In genomic region chr5:1346627-1347440, GRCh38 we compare ENCODE assay signal across 13 cellular contexts. TPM values are rescaled to one million over a fixed set of nuclear protein-coding genes. Genes with fewer than 3 reads are reported as not detected.
DNase-seq lines count a peak whose midpoint lies in the region; ATAC-seq, FAIRE-seq and TF ChIP-seq lines count a peak whose summit lies in the region.
"Had no signal": no experiment of that assay in that cellular context is flagged by ENCODE, and none has a peak within 500 bp of the region (broad histone marks: within the 10 kb centered on the region; RNA-seq: fewer than 3 reads in every experiment).

No MANE protein-coding gene starts in this region.

- peak overlapping the region; percentile 98; the same call in 1 of the 2 replicates for H3K4me2 ChIP-seq in DND-41 (ENCODE audit: insufficient read depth, low read length)

- TF ChIP-seq EP300 in upper lobe of left lung (IDR thresholded peaks at IDR 0.05) = no peak

- no peaks in the 10 kb centered on the region for H3K9me3 Mint-ChIP-seq in CD4-positive, CD25-positive, alpha-beta regulatory T cell
- no peaks in the 10 kb centered on the region for H3K9me3 Mint-ChIP-seq in activated naive CD8-positive, alpha-beta T cell (ENCODE audit: low read depth)
- no peaks in the 10 kb centered on the region for H3K9me3 Mint-ChIP-seq in natural killer cell treated with Interleukin-12 subunit alpha and Interleukin-12 subunit beta and Interleukin-15 and Interleukin-18, amount 100 ng/mL, for 72 hours

- DNase-seq in CD4-positive, CD25-positive, alpha-beta regulatory T cell = no peak
- no peak for DNase-seq in DND-41
- peak; percentile 37 for DNase-seq in natural killer cell treated with Interleukin-12 subunit alpha and Interleukin-12 subunit beta and Interleukin-15 and Interleukin-18, amount 100 ng/mL, for 72 hours (ENCODE audit: low spot score)
- DNase-seq in urothelium cell line (ENCODE audit: low spot score) = no peak
- no peak for DNase-seq in upper lobe of left lung
- DNase-seq: cerebellar nuclear complex, PC-3 had no signal

- no peak for TF ChIP-seq POLR2A in upper lobe of left lung (IDR thresholded peaks at IDR 0.05)

- H3K9me3 ChIP-seq in CD4-positive, CD25-positive, alpha-beta regulatory T cell (ENCODE audit: control insufficient read depth in 2 of 2, low read length in 2 of 2) = no peaks in the 10 kb centered on the region
- no peaks in the 10 kb centered on the region for H3K9me3 ChIP-seq in DND-41 (ENCODE audit: insufficient read depth, low read length, severe bottlenecking)
- no peaks in the 10 kb centered on the region for H3K9me3 ChIP-seq in upper lobe of left lung
- H3K9me3 ChIP-seq: vagina had no signal

- no peak overlapping the region for H3K4me3 ChIP-seq in CD4-positive, CD25-positive, alpha-beta regulatory T cell (ENCODE audit: low read depth, low read length)
- no peak overlapping the region for H3K4me3 ChIP-seq in DND-41 (ENCODE audit: low read depth in 1 of 2, low read length in 2 of 2)
- H3K4me3 ChIP-seq in upper lobe of left lung = no peak overlapping the region

- peaks cover 42% of the 10 kb centered on the region for H3K79me2 ChIP-seq in DND-41 (ENCODE audit: insufficient read depth, low read length)

- peaks cover 0 to 36% (median 20%) of the 10 kb centered on the region in 4 donors for H3K4me1 Mint-ChIP-seq in CD4-positive, CD25-positive, alpha-beta regulatory T cell
- H3K4me1 Mint-ChIP-seq in activated naive CD8-positive, alpha-beta T cell (ENCODE audit: low read depth) = peaks cover 22% of the 10 kb centered on the region
- H3K4me1 Mint-ChIP-seq in natural killer cell treated with Interleukin-12 subunit alpha and Interleukin-12 subunit beta and Interleukin-15 and Interleukin-18, amount 100 ng/mL, for 72 hours (ENCODE audit: low read depth in 2 of 2) = peaks cover 15 to 16% of the 10 kb centered on the region in 2 donors

- TF ChIP-seq CTCF in DND-41 (IDR thresholded peaks at IDR 0.05; ENCODE audit: borderline replicate concordance, extremely low read depth, low read length, poor library complexity, severe bottlenecking) (no peak), upper lobe of left lung (IDR thresholded peaks at IDR 0.05) (no peak)

- H3K27ac ChIP-seq in CD4-positive, CD25-positive, alpha-beta regulatory T cell (ENCODE audit: insufficient read depth, low read length, poor library complexity, severe bottlenecking) = no peak overlapping the region
- H3K27ac ChIP-seq in DND-41 (ENCODE audit: low read length) (no peak overlapping the region), upper lobe of left lung (no peak overlapping the region)
- H3K27ac ChIP-seq: vagina had no signal

- H3K27ac Mint-ChIP-seq in CD4-positive, CD25-positive, alpha-beta regulatory T cell = peak overlapping the region in 1 of 3 donors; percentile 91
- H3K27ac Mint-ChIP-seq in activated naive CD8-positive, alpha-beta T cell = no peak overlapping the region
- H3K27ac Mint-ChIP-seq in natural killer cell treated with Interleukin-12 subunit alpha and Interleukin-12 subunit beta and Interleukin-15 and Interleukin-18, amount 100 ng/mL, for 72 hours = peak overlapping the region in 1 of 2 donors; percentile 26

- no peak for ATAC-seq in CD4-positive, CD25-positive, alpha-beta regulatory T cell (ENCODE audit: low read depth in 2 of 2)
- ATAC-seq in DND-41 (ENCODE audit: insufficient read depth, low read depth) (no peak), GM18517 (IDR thresholded peaks at IDR 0.05; ENCODE audit: unreplicated experiment) (no peak), upper lobe of left lung (ENCODE audit: low FRiP score in 2 of 2) (no peak)
- ATAC-seq in natural killer cell treated with Interleukin-12 subunit alpha and Interleukin-12 subunit beta and Interleukin-15 and Interleukin-18, amount 100 ng/mL, for 72 hours = no peak
- ATAC-seq: PC-3 had no signal

- 84 to 91% methylated on average over 19 to 21 of the region's 21 CpGs for WGBS in upper lobe of left lung, 2 donors

- peaks cover 30% of the 10 kb centered on the region for H3K4me1 ChIP-seq in CD4-positive, CD25-positive, alpha-beta regulatory T cell (ENCODE audit: control insufficient read depth, insufficient read depth, low read length, poor library complexity, severe bottlenecking)
- H3K4me1 ChIP-seq in DND-41 (ENCODE audit: insufficient read depth, low read length) = peaks cover 36% of the 10 kb centered on the region
- peaks cover 23 to 38% (median 31%) of the 10 kb centered on the region in 4 donors for H3K4me1 ChIP-seq in upper lobe of left lung

- FAIRE-seq in urothelium cell line (lab: Jason Lieb, UNC) = no peak
- FAIRE-seq: GM19239, islet of Langerhans had no signal

- no peak overlapping the region; the same call in 1 of the 2 replicates for H3K9ac ChIP-seq in DND-41 (ENCODE audit: low read depth, low read length)

- no peaks in the 10 kb centered on the region for H3K27me3 ChIP-seq in CD4-positive, CD25-positive, alpha-beta regulatory T cell (ENCODE audit: control insufficient read depth, insufficient read depth, low read length)
- H3K27me3 ChIP-seq in DND-41 (ENCODE audit: insufficient read depth, low read length, poor library complexity) = no peaks in the 10 kb centered on the region
- no peaks in the 10 kb centered on the region for H3K27me3 ChIP-seq in upper lobe of left lung
- H3K27me3 ChIP-seq: vagina had no signal

- H4K20me1 ChIP-seq in DND-41 (ENCODE audit: insufficient read depth, low read length) = peaks cover 17% of the 10 kb centered on the region; the same call in 1 of the 2 replicates

- H3K36me3 ChIP-seq in CD4-positive, CD25-positive, alpha-beta regulatory T cell (ENCODE audit: control insufficient read depth, insufficient read depth, low read length) = peaks cover 9% of the 10 kb centered on the region
- peaks cover 23% of the 10 kb centered on the region for H3K36me3 ChIP-seq in DND-41 (ENCODE audit: insufficient read depth, low read length)
- H3K36me3 ChIP-seq in upper lobe of left lung = peaks cover 1 to 10% (median 8%) of the 10 kb centered on the region in 4 donors
- H3K36me3 ChIP-seq: vagina had no signal

- H3K4me3 Mint-ChIP-seq in CD4-positive, CD25-positive, alpha-beta regulatory T cell = peak overlapping the region; percentile 82 to 90 (median 88)
- peak overlapping the region; percentile 83 for H3K4me3 Mint-ChIP-seq in activated naive CD8-positive, alpha-beta T cell
- H3K4me3 Mint-ChIP-seq in natural killer cell treated with Interleukin-12 subunit alpha and Interleukin-12 subunit beta and Interleukin-15 and Interleukin-18, amount 100 ng/mL, for 72 hours = peak overlapping the region; percentile 4

- H3K27me3 Mint-ChIP-seq in CD4-positive, CD25-positive, alpha-beta regulatory T cell = no peaks in the 10 kb centered on the region
- H3K27me3 Mint-ChIP-seq in activated naive CD8-positive, alpha-beta T cell = no peaks in the 10 kb centered on the region
- peaks cover 0 to 2% of the 10 kb centered on the region in 2 donors for H3K27me3 Mint-ChIP-seq in natural killer cell treated with Interleukin-12 subunit alpha and Interleukin-12 subunit beta and Interleukin-15 and Interleukin-18, amount 100 ng/mL, for 72 hours

- H2AFZ ChIP-seq in DND-41 (ENCODE audit: low read depth, low read length) = no peak overlapping the region

- peaks cover 4% of the 10 kb centered on the region for H3K36me3 Mint-ChIP-seq in CD4-positive, CD25-positive, alpha-beta regulatory T cell
- H3K36me3 Mint-ChIP-seq in activated naive CD8-positive, alpha-beta T cell = peaks cover 6% of the 10 kb centered on the region
- H3K36me3 Mint-ChIP-seq in natural killer cell treated with Interleukin-12 subunit alpha and Interleukin-12 subunit beta and Interleukin-15 and Interleukin-18, amount 100 ng/mL, for 72 hours = peaks cover 5% of the 10 kb centered on the region

RNA-seq across cellular contexts. Expression of gene CLPTM1L, which starts 1.9 kb away (rescaled TPM):
- 104 TPM for total RNA-seq in CD4-positive, CD25-positive, alpha-beta regulatory T cell
- polyA plus RNA-seq in CD4-positive, CD25-positive, alpha-beta regulatory T cell = 10 to 100 TPM; 25.3 to 60.8 (median 46.2) TPM
- total RNA-seq in natural killer cell treated with Interleukin-12 subunit alpha and Interleukin-12 subunit beta and Interleukin-15 and Interleukin-18, amount 100 ng/mL, for 72 hours = 100 to 1,000 TPM; 112 to 178 TPM
- total RNA-seq in upper lobe of left lung = 100 to 1,000 TPM; 135 to 311 (median 204) TPM

RNA-seq across cellular contexts. Expression of gene TERT, which starts 52.0 kb away (rescaled TPM):
- 0.22 TPM for total RNA-seq in CD4-positive, CD25-positive, alpha-beta regulatory T cell
- polyA plus RNA-seq in CD4-positive, CD25-positive, alpha-beta regulatory T cell = not detected
- total RNA-seq in natural killer cell treated with Interleukin-12 subunit alpha and Interleukin-12 subunit beta and Interleukin-15 and Interleukin-18, amount 100 ng/mL, for 72 hours = 1 to 10 TPM in 1 of 2 donors, not detected in 1; 1.3 TPM
- under 1 TPM in 2 of 6 donors, not detected in 4; 0.06 to 0.07 TPM for total RNA-seq in upper lobe of left lung
- total RNA-seq: glomerular endothelial cell, vagina had no signal

Comparison
In these comparisons a context has a peak if more than half of its experiments do, and no peak if none do; other contexts are left out.
1. H3K4me3 Mint-ChIP-seq: peak in every context shown above with its lines; median percentile 88 in CD4-positive, CD25-positive, alpha-beta regulatory T cell; 83 in activated naive CD8-positive, alpha-beta T cell; 4 in natural killer cell treated with Interleukin-12 subunit alpha and Interleukin-12 subunit beta and Interleukin-15 and Interleukin-18, amount 100 ng/mL, for 72 hours.